ENCODE assay signal across 2 cellular contexts in the genomic region with DNA sequence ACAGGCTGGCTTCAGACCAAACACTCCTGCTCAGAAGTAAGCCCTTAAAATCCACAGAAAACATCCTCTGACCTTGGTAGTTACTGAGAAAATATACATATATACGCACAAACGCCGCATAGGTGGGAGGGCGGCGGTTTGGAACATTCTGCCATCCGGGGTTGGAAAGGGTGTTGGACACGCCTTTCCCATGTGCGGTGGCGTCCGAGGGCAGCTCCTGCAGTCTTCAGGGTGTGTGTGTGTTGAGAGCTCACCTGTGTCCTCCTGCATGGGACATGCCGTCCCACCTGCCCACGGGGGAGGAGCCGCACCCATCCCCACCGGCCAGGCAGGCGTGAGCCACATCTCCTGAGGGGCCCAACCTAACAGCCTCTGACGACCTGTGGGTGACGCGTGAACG.
TF ChIP-seq lines count a peak whose summit lies in the region.

No MANE protein-coding gene starts in this region.

TF ChIP-seq in GM23338, 12 proteins besides CTCF, POLR2A, EP300 and RAD21 (continues in another document):
- TF ChIP-seq, protein P1, sequence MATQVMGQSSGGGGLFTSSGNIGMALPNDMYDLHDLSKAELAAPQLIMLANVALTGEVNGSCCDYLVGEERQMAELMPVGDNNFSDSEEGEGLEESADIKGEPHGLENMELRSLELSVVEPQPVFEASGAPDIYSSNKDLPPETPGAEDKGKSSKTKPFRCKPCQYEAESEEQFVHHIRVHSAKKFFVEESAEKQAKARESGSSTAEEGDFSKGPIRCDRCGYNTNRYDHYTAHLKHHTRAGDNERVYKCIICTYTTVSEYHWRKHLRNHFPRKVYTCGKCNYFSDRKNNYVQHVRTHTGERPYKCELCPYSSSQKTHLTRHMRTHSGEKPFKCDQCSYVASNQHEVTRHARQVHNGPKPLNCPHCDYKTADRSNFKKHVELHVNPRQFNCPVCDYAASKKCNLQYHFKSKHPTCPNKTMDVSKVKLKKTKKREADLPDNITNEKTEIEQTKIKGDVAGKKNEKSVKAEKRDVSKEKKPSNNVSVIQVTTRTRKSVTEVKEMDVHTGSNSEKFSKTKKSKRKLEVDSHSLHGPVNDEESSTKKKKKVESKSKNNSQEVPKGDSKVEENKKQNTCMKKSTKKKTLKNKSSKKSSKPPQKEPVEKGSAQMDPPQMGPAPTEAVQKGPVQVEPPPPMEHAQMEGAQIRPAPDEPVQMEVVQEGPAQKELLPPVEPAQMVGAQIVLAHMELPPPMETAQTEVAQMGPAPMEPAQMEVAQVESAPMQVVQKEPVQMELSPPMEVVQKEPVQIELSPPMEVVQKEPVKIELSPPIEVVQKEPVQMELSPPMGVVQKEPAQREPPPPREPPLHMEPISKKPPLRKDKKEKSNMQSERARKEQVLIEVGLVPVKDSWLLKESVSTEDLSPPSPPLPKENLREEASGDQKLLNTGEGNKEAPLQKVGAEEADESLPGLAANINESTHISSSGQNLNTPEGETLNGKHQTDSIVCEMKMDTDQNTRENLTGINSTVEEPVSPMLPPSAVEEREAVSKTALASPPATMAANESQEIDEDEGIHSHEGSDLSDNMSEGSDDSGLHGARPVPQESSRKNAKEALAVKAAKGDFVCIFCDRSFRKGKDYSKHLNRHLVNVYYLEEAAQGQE (IDR thresholded peaks at IDR 0.05; ENCODE audit: unreplicated experiment) = no peak
- TF ChIP-seq JUNB (IDR thresholded peaks at IDR 0.05; ENCODE audit: unreplicated experiment) (no peak), CREB1 (CRISPR knock-in tag; IDR thresholded peaks at IDR 0.05; ENCODE audit: low read depth) (no peak), NANOG (IDR thresholded peaks at IDR 0.05; ENCODE audit: borderline replicate concordance) (no peak), ZNF331 (CRISPR knock-in tag; IDR thresholded peaks at IDR 0.05; ENCODE audit: low read depth) (no peak), STAT1 (IDR thresholded peaks at IDR 0.05; ENCODE audit: unreplicated experiment) (no peak), POLR2AphosphoS5 (IDR thresholded peaks at IDR 0.05; ENCODE audit: low read depth) (no peak), EZH2phosphoT487 (IDR thresholded peaks at IDR 0.05; ENCODE audit: unreplicated experiment) (no peak), EZH2 (IDR thresholded peaks at IDR 0.05; ENCODE audit: low read depth, unreplicated experiment) (no peak), ZNF114 (CRISPR knock-in tag; IDR thresholded peaks at IDR 0.05) (no peak)
- TF ChIP-seq, protein P2, sequence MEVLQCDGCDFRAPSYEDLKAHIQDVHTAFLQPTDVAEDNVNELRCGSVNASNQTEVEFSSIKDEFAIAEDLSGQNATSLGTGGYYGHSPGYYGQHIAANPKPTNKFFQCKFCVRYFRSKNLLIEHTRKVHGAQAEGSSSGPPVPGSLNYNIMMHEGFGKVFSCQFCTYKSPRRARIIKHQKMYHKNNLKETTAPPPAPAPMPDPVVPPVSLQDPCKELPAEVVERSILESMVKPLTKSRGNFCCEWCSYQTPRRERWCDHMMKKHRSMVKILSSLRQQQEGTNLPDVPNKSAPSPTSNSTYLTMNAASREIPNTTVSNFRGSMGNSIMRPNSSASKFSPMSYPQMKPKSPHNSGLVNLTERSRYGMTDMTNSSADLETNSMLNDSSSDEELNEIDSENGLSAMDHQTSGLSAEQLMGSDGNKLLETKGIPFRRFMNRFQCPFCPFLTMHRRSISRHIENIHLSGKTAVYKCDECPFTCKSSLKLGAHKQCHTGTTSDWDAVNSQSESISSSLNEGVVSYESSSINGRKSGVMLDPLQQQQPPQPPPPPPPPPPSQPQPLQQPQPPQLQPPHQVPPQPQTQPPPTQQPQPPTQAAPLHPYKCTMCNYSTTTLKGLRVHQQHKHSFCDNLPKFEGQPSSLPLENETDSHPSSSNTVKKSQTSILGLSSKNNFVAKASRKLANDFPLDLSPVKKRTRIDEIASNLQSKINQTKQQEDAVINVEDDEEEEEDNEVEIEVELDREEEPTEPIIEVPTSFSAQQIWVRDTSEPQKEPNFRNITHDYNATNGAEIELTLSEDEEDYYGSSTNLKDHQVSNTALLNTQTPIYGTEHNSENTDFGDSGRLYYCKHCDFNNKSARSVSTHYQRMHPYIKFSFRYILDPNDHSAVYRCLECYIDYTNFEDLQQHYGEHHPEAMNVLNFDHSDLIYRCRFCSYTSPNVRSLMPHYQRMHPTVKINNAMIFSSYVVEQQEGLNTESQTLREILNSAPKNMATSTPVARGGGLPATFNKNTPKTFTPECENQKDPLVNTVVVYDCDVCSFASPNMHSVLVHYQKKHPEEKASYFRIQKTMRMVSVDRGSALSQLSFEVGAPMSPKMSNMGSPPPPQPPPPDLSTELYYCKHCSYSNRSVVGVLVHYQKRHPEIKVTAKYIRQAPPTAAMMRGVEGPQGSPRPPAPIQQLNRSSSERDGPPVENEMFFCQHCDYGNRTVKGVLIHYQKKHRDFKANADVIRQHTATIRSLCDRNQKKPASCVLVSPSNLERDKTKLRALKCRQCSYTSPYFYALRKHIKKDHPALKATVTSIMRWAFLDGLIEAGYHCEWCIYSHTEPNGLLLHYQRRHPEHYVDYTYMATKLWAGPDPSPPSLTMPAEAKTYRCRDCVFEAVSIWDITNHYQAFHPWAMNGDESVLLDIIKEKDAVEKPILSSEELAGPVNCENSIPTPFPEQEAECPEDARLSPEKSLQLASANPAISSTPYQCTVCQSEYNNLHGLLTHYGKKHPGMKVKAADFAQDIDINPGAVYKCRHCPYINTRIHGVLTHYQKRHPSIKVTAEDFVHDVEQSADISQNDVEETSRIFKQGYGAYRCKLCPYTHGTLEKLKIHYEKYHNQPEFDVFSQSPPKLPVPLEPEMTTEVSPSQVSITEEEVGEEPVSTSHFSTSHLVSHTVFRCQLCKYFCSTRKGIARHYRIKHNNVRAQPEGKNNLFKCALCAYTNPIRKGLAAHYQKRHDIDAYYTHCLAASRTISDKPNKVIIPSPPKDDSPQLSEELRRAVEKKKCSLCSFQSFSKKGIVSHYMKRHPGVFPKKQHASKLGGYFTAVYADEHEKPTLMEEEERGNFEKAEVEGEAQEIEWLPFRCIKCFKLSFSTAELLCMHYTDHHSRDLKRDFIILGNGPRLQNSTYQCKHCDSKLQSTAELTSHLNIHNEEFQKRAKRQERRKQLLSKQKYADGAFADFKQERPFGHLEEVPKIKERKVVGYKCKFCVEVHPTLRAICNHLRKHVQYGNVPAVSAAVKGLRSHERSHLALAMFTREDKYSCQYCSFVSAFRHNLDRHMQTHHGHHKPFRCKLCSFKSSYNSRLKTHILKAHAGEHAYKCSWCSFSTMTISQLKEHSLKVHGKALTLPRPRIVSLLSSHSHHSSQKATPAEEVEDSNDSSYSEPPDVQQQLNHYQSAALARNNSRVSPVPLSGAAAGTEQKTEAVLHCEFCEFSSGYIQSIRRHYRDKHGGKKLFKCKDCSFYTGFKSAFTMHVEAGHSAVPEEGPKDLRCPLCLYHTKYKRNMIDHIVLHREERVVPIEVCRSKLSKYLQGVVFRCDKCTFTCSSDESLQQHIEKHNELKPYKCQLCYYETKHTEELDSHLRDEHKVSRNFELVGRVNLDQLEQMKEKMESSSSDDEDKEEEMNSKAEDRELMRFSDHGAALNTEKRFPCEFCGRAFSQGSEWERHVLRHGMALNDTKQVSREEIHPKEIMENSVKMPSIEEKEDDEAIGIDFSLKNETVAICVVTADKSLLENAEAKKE (CRISPR knock-in tag; IDR thresholded peaks at IDR 0.05) = no peak

TF ChIP-seq in WTC11, 78 proteins besides CTCF, POLR2A, EP300 and RAD21 (continued from another document):
- TF ChIP-seq, protein P3, sequence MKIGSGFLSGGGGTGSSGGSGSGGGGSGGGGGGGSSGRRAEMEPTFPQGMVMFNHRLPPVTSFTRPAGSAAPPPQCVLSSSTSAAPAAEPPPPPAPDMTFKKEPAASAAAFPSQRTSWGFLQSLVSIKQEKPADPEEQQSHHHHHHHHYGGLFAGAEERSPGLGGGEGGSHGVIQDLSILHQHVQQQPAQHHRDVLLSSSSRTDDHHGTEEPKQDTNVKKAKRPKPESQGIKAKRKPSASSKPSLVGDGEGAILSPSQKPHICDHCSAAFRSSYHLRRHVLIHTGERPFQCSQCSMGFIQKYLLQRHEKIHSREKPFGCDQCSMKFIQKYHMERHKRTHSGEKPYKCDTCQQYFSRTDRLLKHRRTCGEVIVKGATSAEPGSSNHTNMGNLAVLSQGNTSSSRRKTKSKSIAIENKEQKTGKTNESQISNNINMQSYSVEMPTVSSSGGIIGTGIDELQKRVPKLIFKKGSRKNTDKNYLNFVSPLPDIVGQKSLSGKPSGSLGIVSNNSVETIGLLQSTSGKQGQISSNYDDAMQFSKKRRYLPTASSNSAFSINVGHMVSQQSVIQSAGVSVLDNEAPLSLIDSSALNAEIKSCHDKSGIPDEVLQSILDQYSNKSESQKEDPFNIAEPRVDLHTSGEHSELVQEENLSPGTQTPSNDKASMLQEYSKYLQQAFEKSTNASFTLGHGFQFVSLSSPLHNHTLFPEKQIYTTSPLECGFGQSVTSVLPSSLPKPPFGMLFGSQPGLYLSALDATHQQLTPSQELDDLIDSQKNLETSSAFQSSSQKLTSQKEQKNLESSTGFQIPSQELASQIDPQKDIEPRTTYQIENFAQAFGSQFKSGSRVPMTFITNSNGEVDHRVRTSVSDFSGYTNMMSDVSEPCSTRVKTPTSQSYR (CRISPR knock-in tag; IDR thresholded peaks at IDR 0.05) = no peak
- TF ChIP-seq PRRX2 (CRISPR knock-in tag; IDR thresholded peaks at IDR 0.05) (no peak), IRF2 (CRISPR knock-in tag; IDR thresholded peaks at IDR 0.05; ENCODE audit: borderline replicate concordance, low read depth) (no peak), SP1 (CRISPR knock-in tag; conservative IDR thresholded peaks at IDR 0.05) (no peak), JUN (CRISPR knock-in tag; IDR thresholded peaks at IDR 0.05) (no peak), ARID4B (CRISPR knock-in tag; IDR thresholded peaks at IDR 0.05; ENCODE audit: borderline replicate concordance) (no peak), FOXJ3 (CRISPR knock-in tag; IDR thresholded peaks at IDR 0.05; ENCODE audit: borderline replicate concordance) (no peak), JAZF1 (CRISPR knock-in tag; IDR thresholded peaks at IDR 0.05) (no peak), MYBL2 (CRISPR knock-in tag; IDR thresholded peaks at IDR 0.05) (no peak)
- TF ChIP-seq, protein P4, sequence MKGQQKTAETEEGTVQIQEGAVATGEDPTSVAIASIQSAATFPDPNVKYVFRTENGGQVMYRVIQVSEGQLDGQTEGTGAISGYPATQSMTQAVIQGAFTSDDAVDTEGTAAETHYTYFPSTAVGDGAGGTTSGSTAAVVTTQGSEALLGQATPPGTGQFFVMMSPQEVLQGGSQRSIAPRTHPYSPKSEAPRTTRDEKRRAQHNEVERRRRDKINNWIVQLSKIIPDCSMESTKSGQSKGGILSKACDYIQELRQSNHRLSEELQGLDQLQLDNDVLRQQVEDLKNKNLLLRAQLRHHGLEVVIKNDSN (CRISPR knock-in tag; IDR thresholded peaks at IDR 0.05) = no peak
